Comparison of ENCODE assay signal across 17 cellular contexts in the genomic region with DNA sequence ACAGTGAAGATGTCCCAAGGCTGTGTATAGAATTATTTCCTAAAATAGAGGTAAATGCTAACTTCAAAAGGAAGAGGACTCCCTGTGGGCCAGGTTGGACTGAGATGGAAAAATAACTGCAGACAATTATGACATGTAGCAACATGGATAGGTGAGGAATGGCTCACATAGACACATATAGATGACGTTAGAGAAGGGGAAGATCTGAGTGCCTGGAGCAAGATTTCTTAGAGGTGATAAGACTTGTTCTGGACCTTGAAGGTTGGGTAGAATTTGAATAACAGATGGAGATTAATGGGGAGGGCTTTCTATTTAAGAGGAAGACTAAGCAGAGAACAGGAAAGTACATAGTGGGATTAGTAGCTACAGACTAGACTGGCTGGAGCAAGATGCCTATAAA.
DNase-seq lines count a peak whose midpoint lies in the region; ATAC-seq and TF ChIP-seq lines count a peak whose summit lies in the region.
"Had no signal": no experiment of that assay in that cellular context is flagged by ENCODE, and none has a peak within 500 bp of the region (broad histone marks: within the 10 kb centered on the region; RNA-seq: fewer than 3 reads in every experiment).

No MANE protein-coding gene starts in this region.

- peaks cover 5% of the 10 kb centered on the region for H3K4me1 Mint-ChIP-seq in nephron progenitor cell

- no peak for DNase-seq in left ventricle myocardium inferior
- DNase-seq in cardiac septum (ENCODE audit: low spot score): no peak
- DNase-seq in RWPE1 (ENCODE audit: low spot score): peak; percentile 21
- peak; percentile 78 to 94 for DNase-seq in foreskin keratinocyte
- no peak for DNase-seq in thyroid gland
- no peak for DNase-seq in nephron progenitor cell
- DNase-seq: 8988T; AML-193; Caco-2; CD8-positive, alpha-beta memory T cell; DMS53; GF-D8; HCEC 1CT; HFFc6 had no signal

- H3K4me1 ChIP-seq in left ventricle myocardium inferior (peaks cover 69% of the 10 kb centered on the region), foreskin keratinocyte (peaks cover 10% of the 10 kb centered on the region), thyroid gland (peaks cover 5 to 19% of the 10 kb centered on the region in 2 donors)
- H3K4me1 ChIP-seq: Caco-2 had no signal

- H3K9me3 Mint-ChIP-seq in nephron progenitor cell: no peaks in the 10 kb centered on the region
- H3K9me3 Mint-ChIP-seq: CD8-positive, alpha-beta memory T cell; HFFc6 had no signal

- intact Hi-C loops in left ventricle myocardium inferior (cut with micrococcal nuclease) (no loop called here), cardiac septum (cut with DNase I) (loop anchor here (5.0 to 10.0 kb wide), 2 partner anchors 76 to 389 kb away; a partner anchor contains a TSS), thyroid gland (cut with DNase I) (no loop called here)

- TF ChIP-seq POLR2A in thyroid gland (IDR thresholded peaks at IDR 0.05): no peak

- H3K4me3 ChIP-seq in left ventricle myocardium inferior: no peak overlapping the region
- no peak overlapping the region for H3K4me3 ChIP-seq in thyroid gland (replicated peaks in 1 of 3)
- H3K4me3 ChIP-seq: BLaER1 had no signal

- H3K27ac ChIP-seq in left ventricle myocardium inferior (replicated peaks) (peak overlapping the region; percentile 15), RWPE1 (no peak overlapping the region), foreskin keratinocyte (peak overlapping the region; percentile 4), thyroid gland (no peak overlapping the region)
- H3K27ac ChIP-seq: BLaER1, HL-60 had no signal

- no peak overlapping the region for H3K4me3 Mint-ChIP-seq in nephron progenitor cell
- H3K4me3 Mint-ChIP-seq: CD8-positive, alpha-beta memory T cell; HFFc6 had no signal

- H3K9me3 ChIP-seq in left ventricle myocardium inferior (replicated peaks): no peaks in the 10 kb centered on the region
- H3K9me3 ChIP-seq in thyroid gland: no peaks in the 10 kb centered on the region
- H3K9me3 ChIP-seq: BLaER1, Caco-2 had no signal

- peaks cover 4% of the 10 kb centered on the region for H3K27me3 Mint-ChIP-seq in nephron progenitor cell (ENCODE audit: low read depth, poor library complexity)

- no peaks in the 10 kb centered on the region for H3K36me3 Mint-ChIP-seq in nephron progenitor cell (ENCODE audit: low read depth)
- H3K36me3 Mint-ChIP-seq: CD8-positive, alpha-beta memory T cell had no signal

- CTCF ChIA-PET in RWPE1 (lab: Yijun Ruan, JAX): no interaction called here

- H3K36me3 ChIP-seq in left ventricle myocardium inferior (no peaks in the 10 kb centered on the region), thyroid gland (no peaks in the 10 kb centered on the region)
- H3K36me3 ChIP-seq: BLaER1 had no signal

- POLR2A ChIA-PET in RWPE1 (lab: Yijun Ruan, JAX; ENCODE audit: low non-redundant PET): no interaction called here

- H3K27ac Mint-ChIP-seq in nephron progenitor cell: no peak overlapping the region
- H3K27ac Mint-ChIP-seq: CD8-positive, alpha-beta memory T cell; HFFc6 had no signal

- WGBS in thyroid gland, 2 donors: 93 to 94% methylated on average over 1 of the region's 1 CpG

- TF ChIP-seq CTCF in left ventricle myocardium inferior (IDR thresholded peaks at IDR 0.05; ENCODE audit: borderline replicate concordance) (no peak), RWPE1 (conservative IDR thresholded peaks at IDR 0.05; ENCODE audit: low read depth) (no peak), foreskin keratinocyte (conservative IDR thresholded peaks at IDR 0.05) (peak; percentile 17), thyroid gland (IDR thresholded peaks at IDR 0.05) (no peak), nephron progenitor cell (IDR thresholded peaks at IDR 0.05) (no peak)

- no peaks in the 10 kb centered on the region for H3K27me3 ChIP-seq in left ventricle myocardium inferior (ENCODE audit: low read depth)
- no peaks in the 10 kb centered on the region for H3K27me3 ChIP-seq in foreskin keratinocyte
- no peaks in the 10 kb centered on the region for H3K27me3 ChIP-seq in thyroid gland
- H3K27me3 ChIP-seq: BLaER1 had no signal

- ATAC-seq in foreskin keratinocyte (peak; percentile 89), GM21360 (IDR thresholded peaks at IDR 0.05; ENCODE audit: unreplicated experiment) (no peak)

Comparison
In these comparisons a context has a peak if more than half of its experiments do, and no peak if none do; other contexts are left out.
1. DNase-seq: peak in RWPE1 (single experiment) and foreskin keratinocyte (2 of 2); none in left ventricle myocardium inferior (single experiment), cardiac septum (single experiment), thyroid gland (0 of 2) and nephron progenitor cell (single experiment).
2. H3K27ac ChIP-seq: peak in left ventricle myocardium inferior (single experiment) and foreskin keratinocyte (single experiment); none in RWPE1 (single experiment) and thyroid gland (0 of 3).